Comparison of ENCODE assay signal across 8 cellular contexts in the genomic region with DNA sequence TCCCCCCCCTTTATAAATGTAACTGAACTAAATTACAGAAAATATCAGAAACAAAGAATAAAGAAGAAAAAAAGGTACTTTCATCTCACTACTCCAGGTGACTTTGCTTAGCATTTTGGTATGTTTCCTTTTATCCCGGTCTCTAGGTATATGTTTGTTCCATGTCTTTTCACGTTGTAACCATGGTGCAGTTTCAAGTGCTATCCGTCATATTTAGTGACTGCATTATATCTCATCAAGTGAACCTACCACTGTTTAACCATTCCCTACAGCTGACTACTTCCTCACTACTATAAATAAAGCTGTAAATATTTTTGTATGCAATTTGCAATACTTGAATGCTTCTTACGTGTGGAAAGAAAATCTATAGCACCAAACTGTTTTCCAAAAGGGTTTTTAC. TPM values are rescaled to one million over a fixed set of nuclear protein-coding genes. Genes with fewer than 3 reads are reported as not detected.
DNase-seq lines count a peak whose midpoint lies in the region; ATAC-seq and TF ChIP-seq lines count a peak whose summit lies in the region.

No MANE protein-coding gene starts in this region.

- H3K4me3 ChIP-seq in left ventricle myocardium inferior: peak overlapping the region; percentile 95
- H3K4me3 ChIP-seq in hepatocyte: peak overlapping the region; percentile 76
- peak overlapping the region; percentile 97 for H3K4me3 ChIP-seq in upper lobe of right lung

- TF ChIP-seq CTCF in left ventricle myocardium inferior (IDR thresholded peaks at IDR 0.05; ENCODE audit: borderline replicate concordance): no peak
- no peak for TF ChIP-seq CTCF in VCaP (conservative IDR thresholded peaks at IDR 0.05)
- no peak for TF ChIP-seq CTCF in hepatocyte (IDR thresholded peaks at IDR 0.05; ENCODE audit: poor library complexity)
- no peak for TF ChIP-seq CTCF in upper lobe of right lung (IDR thresholded peaks at IDR 0.05)

- H3K4me1 ChIP-seq in left ventricle myocardium inferior: peaks cover 77% of the 10 kb centered on the region
- H3K4me1 ChIP-seq in hepatocyte (ENCODE audit: insufficient read depth): peaks cover 27% of the 10 kb centered on the region
- peaks cover 46% of the 10 kb centered on the region for H3K4me1 ChIP-seq in upper lobe of right lung

- H3K9me3 ChIP-seq in left ventricle myocardium inferior (replicated peaks): peaks cover 6% of the 10 kb centered on the region
- H3K9me3 ChIP-seq in hepatocyte (ENCODE audit: low read depth): no peaks in the 10 kb centered on the region
- no peaks in the 10 kb centered on the region for H3K9me3 ChIP-seq in upper lobe of right lung

- intact Hi-C loops in left ventricle myocardium inferior (cut with micrococcal nuclease) (no loop called here), cardiac septum (cut with DNase I) (loop anchor here (5.0 kb wide), 2 partner anchors 42 to 258 kb away; a partner anchor contains a TSS), upper lobe of right lung (cut with DNase I) (no loop called here), posterior vena cava (cut with DNase I) (loop anchor here (5.0 to 10.0 kb wide), 2 partner anchors 50 to 53 kb away; a partner anchor contains a TSS)

- no peak overlapping the region for H2AFZ ChIP-seq in hepatocyte

- peak overlapping the region; percentile 92 for H3K4me2 ChIP-seq in hepatocyte

- H3K36me3 ChIP-seq in left ventricle myocardium inferior: no peaks in the 10 kb centered on the region
- no peaks in the 10 kb centered on the region for H3K36me3 ChIP-seq in hepatocyte (replicated peaks; ENCODE audit: insufficient read depth, low read depth)
- H3K36me3 ChIP-seq in upper lobe of right lung: no peaks in the 10 kb centered on the region

- no peaks in the 10 kb centered on the region for H3K27me3 ChIP-seq in left ventricle myocardium inferior (ENCODE audit: low read depth)
- no peaks in the 10 kb centered on the region for H3K27me3 ChIP-seq in hepatocyte
- H3K27me3 ChIP-seq in upper lobe of right lung: no peaks in the 10 kb centered on the region

- DNase-seq in left ventricle myocardium inferior (no peak), cardiac septum (ENCODE audit: low spot score) (no peak), hepatocyte (ENCODE audit: low spot score) (no peak), upper lobe of right lung (no peak), GM19240 (ENCODE audit: insufficient read length, low spot score) (no peak), NCI-H1105 treated with DMSO at 0.1 percent for 48 hours (lab: John Stamatoyannopoulos, UW) (no peak), posterior vena cava (ENCODE audit: low spot score) (no peak)

- H4K20me1 ChIP-seq in hepatocyte (ENCODE audit: insufficient read depth, poor library complexity, severe bottlenecking): peaks cover 43% of the 10 kb centered on the region

- WGBS in hepatocyte (ENCODE audit: low lambda C conversion rate, missing lambda C conversion rate): 60% methylated on average over 4 of the region's 4 CpGs

- ATAC-seq in upper lobe of right lung: no peak

- H3K79me2 ChIP-seq in hepatocyte: peaks cover 65% of the 10 kb centered on the region

- H3K9me2 ChIP-seq in hepatocyte (replicated peaks; ENCODE audit: insufficient read depth): no peaks in the 10 kb centered on the region

- H3K27ac ChIP-seq in left ventricle myocardium inferior (replicated peaks): peak overlapping the region; percentile 99
- H3K27ac ChIP-seq in VCaP: peak overlapping the region; percentile 99; the same call in 1 of the 2 replicates
- H3K27ac ChIP-seq in hepatocyte: no peak overlapping the region
- H3K27ac ChIP-seq in upper lobe of right lung: no peak overlapping the region

RNA-seq across cellular contexts. Expression of a gene that starts 2.2 kb away (rescaled TPM):
- total RNA-seq in left ventricle myocardium inferior: 169 TPM
- total RNA-seq in cardiac septum: 128 TPM
- total RNA-seq in hepatocyte: 91.0 and 93.0 TPM in 2 replicates
- 42.2 and 43.8 TPM in 2 replicates for polyA plus RNA-seq in hepatocyte
- 44.6 TPM for total RNA-seq in upper lobe of right lung
- total RNA-seq in posterior vena cava: 10 to 100 TPM; 42.4 TPM

RNA-seq across cellular contexts. Expression of a gene that starts 42.6 kb away (rescaled TPM):
- total RNA-seq in left ventricle myocardium inferior (4.7 TPM), cardiac septum (2.8 TPM), hepatocyte (0.20 and 0.52 TPM in 2 replicates), upper lobe of right lung (25.4 TPM), posterior vena cava (1 to 10 TPM; 6.9 to 8.1 TPM)
- 0.35 TPM in 1 of 2 replicates, not detected in the other for polyA plus RNA-seq in hepatocyte

RNA-seq across cellular contexts. Expression of a gene that starts 53.4 kb away (rescaled TPM):
- total RNA-seq in left ventricle myocardium inferior (10.4 TPM), cardiac septum (8.5 TPM), hepatocyte (7.5 and 12.2 TPM in 2 replicates), upper lobe of right lung (23.0 TPM), posterior vena cava (10 to 100 TPM; 11.0 to 13.0 TPM)
- 29.1 and 31.4 TPM in 2 replicates for polyA plus RNA-seq in hepatocyte

Comparison
In these comparisons a context has a peak if more than half of its experiments do, and no peak if none do; other contexts are left out.
1. intact Hi-C loops: an anchor here in cardiac septum (5.0 kb wide) and posterior vena cava (5.0 to 10.0 kb wide); none called in left ventricle myocardium inferior and upper lobe of right lung.
2. H3K27ac ChIP-seq: peak in left ventricle myocardium inferior (single experiment) and VCaP (single experiment); none in hepatocyte (single experiment) and upper lobe of right lung (single experiment).
3. Peak in every context shown above with its lines, with median percentiles within 50 percentile points of each other: H3K4me3 ChIP-seq.